ENCODE assay signal across 32 cellular contexts in genomic region chrX:134146493-134146892, GRCh38.
"Had no signal": no experiment of that assay in that cellular context is flagged by ENCODE, and none has a peak within 500 bp of the region (broad histone marks: within the 10 kb centered on the region; RNA-seq: fewer than 3 reads in every experiment).

No MANE protein-coding gene starts in this region.

- FAIRE-seq: endometrium, endothelial cell of umbilical vein, frontal cortex, TTC549 had no signal

- H3K4me3 ChIP-seq: adrenal gland, body of pancreas, colonic mucosa, esophagus squamous epithelium had no signal

- H3K27ac ChIP-seq: adrenal gland, body of pancreas, colonic mucosa, epithelial cell of prostate, esophagus squamous epithelium, VCaP had no signal

- ATAC-seq: activated naive CD8-positive, alpha-beta T cell treated with anti-CD3 and anti-CD28 coated beads, Interleukin-2, amount 50 U/mL, for 24 hours; activated T-cell treated with anti-CD3 and anti-CD28 coated beads, Interleukin-2, amount 50 U/mL, for 72 hours; body of pancreas; WTC11 had no signal

- H3K36me3 ChIP-seq: adrenal gland, colonic mucosa, esophagus squamous epithelium had no signal

- H3K4me1 ChIP-seq: adrenal gland, body of pancreas, colonic mucosa had no signal

- H3K9me3 ChIP-seq: adrenal gland, body of pancreas, colonic mucosa, esophagus squamous epithelium had no signal

- DNase-seq: activated CD4-positive, alpha-beta memory T cell treated with anti-CD3 and anti-CD28 coated beads, Interleukin-2, amount 10 ng/mL, durations not matched to agents 7 days and 5 days; activated CD4-positive, alpha-beta T cell treated with anti-CD3 and anti-CD28 coated beads for 1 hour; activated CD4-positive, alpha-beta T cell treated with anti-CD3 and anti-CD28 coated beads for 4 hours; activated CD4-positive, alpha-beta T cell treated with anti-CD3 and anti-CD28 coated beads, Interleukin-2, amount 10 ng/mL, durations not matched to agents 7 days and 5 days; activated CD4-positive, alpha-beta T cell treated with anti-CD3 and anti-CD28 coated beads, Interleukin-2, amount 50 U/mL, for 4 hours; activated CD8-positive, alpha-beta memory T cell treated with anti-CD3 and anti-CD28 coated beads, Interleukin-2, amount 50 U/mL, for 48 hours; activated gamma-delta T cell; activated naive CD4-positive, alpha-beta T cell; activated naive CD4-positive, alpha-beta T cell treated with anti-CD3 and anti-CD28 coated beads, Interleukin-2, amount 50 U/mL, for 16 hours; activated naive CD8-positive, alpha-beta T cell treated with anti-CD3 and anti-CD28 coated beads for 36 hours; activated naive CD8-positive, alpha-beta T cell treated with anti-CD3 and anti-CD28 coated beads, Interleukin-2, amount 50 U/mL, for 24 hours; activated T-cell treated with anti-CD3 and anti-CD28 coated beads for 4 hours; activated T-cell treated with anti-CD3 and anti-CD28 coated beads, Interleukin-2, amount 50 U/mL, for 24 hours; activated T-cell treated with anti-CD3 and anti-CD28 coated beads, Interleukin-2, amount 50 U/mL, for 72 hours; adrenal gland; amygdala; aorta; body of pancreas; central memory CD4-positive, alpha-beta T cell; cerebellar nuclear complex; colonic mucosa; effector CD8-positive, alpha-beta T cell; esophagus squamous epithelium; head of caudate nucleus; T-helper 2 cell had no signal

- H3K27me3 ChIP-seq: body of pancreas, colonic mucosa, esophagus squamous epithelium had no signal
